In the genomic region with DNA sequence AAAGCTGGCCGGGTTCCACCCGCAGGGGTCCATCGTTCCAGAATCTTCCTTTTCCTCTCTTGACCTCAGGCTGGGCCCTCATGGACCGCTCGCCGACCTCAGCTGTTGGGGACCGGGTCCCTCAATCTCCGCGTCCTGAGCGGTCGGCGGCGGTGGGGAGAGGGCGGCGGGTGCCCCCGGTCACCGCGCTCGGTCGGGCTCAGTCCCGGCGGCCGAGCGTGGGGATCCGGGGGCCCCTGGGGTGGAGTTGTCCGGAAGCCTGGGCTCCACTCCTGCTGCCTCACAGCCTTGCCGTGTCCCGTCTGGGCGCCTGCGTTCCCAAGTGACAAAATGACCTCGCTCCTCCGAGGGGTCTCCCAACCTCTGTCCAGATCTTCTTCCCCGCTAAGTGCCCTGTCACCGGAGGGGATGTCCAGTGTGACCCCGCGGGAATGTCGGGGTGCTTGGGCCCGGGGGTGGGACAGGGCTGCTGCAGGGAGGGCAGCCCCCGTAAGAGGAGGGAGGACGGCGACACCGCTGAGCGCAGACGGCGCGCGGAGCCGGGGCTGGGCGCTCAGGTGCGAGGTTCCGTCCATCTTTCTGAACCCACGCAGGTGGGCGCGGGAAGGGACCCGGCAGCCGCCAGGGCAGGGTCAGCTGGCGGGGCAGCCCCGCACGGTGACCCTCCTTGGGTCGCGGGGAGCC, we compare ENCODE assay signal across 12 cellular contexts. TPM values are rescaled to one million over a fixed set of nuclear protein-coding genes. Genes with fewer than 3 reads are reported as not detected.
A peak's percentile ranks its signal among the peaks of the same experiment; 100 is the strongest.
DNase-seq lines count a peak whose midpoint lies in the region; ATAC-seq lines count a peak whose summit lies in the region.
"Had no signal": no experiment of that assay in that cellular context is flagged by ENCODE, and none has a peak within 500 bp of the region (broad histone marks: within the 10 kb centered on the region; RNA-seq: fewer than 3 reads in every experiment).

No MANE protein-coding gene starts in this region.

- H3K4me3 ChIP-seq in HUES6 (ENCODE audit: low read depth, low read length): peak overlapping the region; percentile 97
- H3K4me3 ChIP-seq in ectodermal cell (ENCODE audit: insufficient read depth, low read depth, low read length): peak overlapping the region; percentile 77

- peaks cover 7% of the 10 kb centered on the region for H3K4me1 Mint-ChIP-seq in memory B cell
- H3K4me1 Mint-ChIP-seq in stimulated activated effector memory CD8-positive, alpha-beta T cell treated with anti-CD3 and anti-CD28 coated beads, Interleukin-12 subunit alpha, Interleukin-12 subunit beta, amount 100 ng/mL, for 72 hours: peaks cover 10% of the 10 kb centered on the region

- no peaks in the 10 kb centered on the region for H3K9me3 Mint-ChIP-seq in memory B cell
- H3K9me3 Mint-ChIP-seq in stimulated activated effector memory CD8-positive, alpha-beta T cell treated with anti-CD3 and anti-CD28 coated beads, Interleukin-12 subunit alpha, Interleukin-12 subunit beta, amount 100 ng/mL, for 72 hours: no peaks in the 10 kb centered on the region
- H3K9me3 Mint-ChIP-seq: activated CD8-positive, alpha-beta T cell treated with anti-CD3 and anti-CD28 coated beads for 36 hours had no signal

- no peaks in the 10 kb centered on the region for H3K36me3 Mint-ChIP-seq in memory B cell
- H3K36me3 Mint-ChIP-seq in stimulated activated effector memory CD8-positive, alpha-beta T cell treated with anti-CD3 and anti-CD28 coated beads, Interleukin-12 subunit alpha, Interleukin-12 subunit beta, amount 100 ng/mL, for 72 hours: no peaks in the 10 kb centered on the region
- H3K36me3 Mint-ChIP-seq: CD4-positive, alpha-beta memory T cell had no signal

- peak overlapping the region; percentile 47 for H3K4me3 Mint-ChIP-seq in memory B cell
- no peak overlapping the region for H3K4me3 Mint-ChIP-seq in stimulated activated effector memory CD8-positive, alpha-beta T cell treated with anti-CD3 and anti-CD28 coated beads, Interleukin-12 subunit alpha, Interleukin-12 subunit beta, amount 100 ng/mL, for 72 hours
- H3K4me3 Mint-ChIP-seq: activated CD8-positive, alpha-beta T cell treated with anti-CD3 and anti-CD28 coated beads for 36 hours had no signal

- no peak for ATAC-seq in memory B cell (ENCODE audit: low read depth)
- peak; percentile 36 for ATAC-seq in stimulated activated effector memory CD8-positive, alpha-beta T cell treated with anti-CD3 and anti-CD28 coated beads, Interleukin-12 subunit alpha, Interleukin-12 subunit beta, amount 100 ng/mL, for 72 hours
- ATAC-seq in GM21576 (IDR thresholded peaks at IDR 0.05; ENCODE audit: unreplicated experiment): no peak
- no peak for ATAC-seq in GM18511 (IDR thresholded peaks at IDR 0.05; ENCODE audit: unreplicated experiment)

- no peak overlapping the region for H3K27ac Mint-ChIP-seq in memory B cell
- no peak overlapping the region for H3K27ac Mint-ChIP-seq in stimulated activated effector memory CD8-positive, alpha-beta T cell treated with anti-CD3 and anti-CD28 coated beads, Interleukin-12 subunit alpha, Interleukin-12 subunit beta, amount 100 ng/mL, for 72 hours
- H3K27ac Mint-ChIP-seq: activated CD8-positive, alpha-beta T cell treated with anti-CD3 and anti-CD28 coated beads for 36 hours; CD4-positive, alpha-beta memory T cell had no signal

- H3K27me3 Mint-ChIP-seq in memory B cell: peaks cover 18% of the 10 kb centered on the region

- H3K9me3 ChIP-seq in HUES6 (ENCODE audit: control insufficient read depth, insufficient read depth, low read depth, low read length) (no peaks in the 10 kb centered on the region), ectodermal cell (ENCODE audit: control insufficient read depth, low read length) (no peaks in the 10 kb centered on the region)

- no peak overlapping the region for H3K27ac ChIP-seq in HUES6 (ENCODE audit: low read depth, low read length)
- H3K27ac ChIP-seq in ectodermal cell (ENCODE audit: insufficient read depth, low read depth, low read length, poor library complexity, severe bottlenecking): no peak overlapping the region

- DNase-seq in memory B cell (ENCODE audit: low spot score in 2 of 2): no peak
- DNase-seq in stimulated activated effector memory CD8-positive, alpha-beta T cell treated with anti-CD3 and anti-CD28 coated beads, Interleukin-12 subunit alpha, Interleukin-12 subunit beta, amount 100 ng/mL, for 72 hours (ENCODE audit: low spot score in 2 of 2): no peak
- no peak for DNase-seq in MV-4-11 (lab: John Stamatoyannopoulos, UW)
- DNase-seq: activated CD8-positive, alpha-beta T cell treated with anti-CD3 and anti-CD28 coated beads for 36 hours; activated naive CD4-positive, alpha-beta T cell; CD4-positive, alpha-beta memory T cell; stimulated activated CD4-positive, alpha-beta T cell treated with anti-CD3 and anti-CD28 coated beads, Interleukin-2, amount 100 ng/mL, for 48 hours; stimulated activated naive CD4-positive, alpha-beta T cell treated with Interleukin-2 at 50 U/mL for 16 hours had no signal

- H3K4me1 ChIP-seq in HUES6 (ENCODE audit: control insufficient read depth, insufficient read depth, low read length) (peaks cover 12% of the 10 kb centered on the region; the same call in 1 of the 2 replicates), ectodermal cell (ENCODE audit: control insufficient read depth, insufficient read depth, low read length) (peaks cover 38% of the 10 kb centered on the region)

- peaks cover 23% of the 10 kb centered on the region for H3K27me3 ChIP-seq in HUES6 (ENCODE audit: control insufficient read depth, insufficient read depth, low read length)
- H3K27me3 ChIP-seq in ectodermal cell (ENCODE audit: control insufficient read depth, insufficient read depth, low read length, poor library complexity, severe bottlenecking): peaks cover 12% of the 10 kb centered on the region

- H3K9ac ChIP-seq in HUES6 (ENCODE audit: low read length): peak overlapping the region; percentile 47

- 12 to 17% methylated on average over 61 of the region's 61 CpGs for WGBS in ectodermal cell, 2 experiments

- H3K36me3 ChIP-seq in HUES6 (ENCODE audit: control insufficient read depth, insufficient read depth, low read length) (no peaks in the 10 kb centered on the region), ectodermal cell (ENCODE audit: control insufficient read depth, insufficient read depth, low read length) (no peaks in the 10 kb centered on the region)

RNA-seq across cellular contexts. Expression of gene E2F6, which starts 16.0 kb away (rescaled TPM):
- polyA plus RNA-seq in ectodermal cell (2013, experiment 1 of 4): 39.0 TPM
- 40.8 TPM for polyA plus RNA-seq in ectodermal cell (2013, experiment 2 of 4)
- polyA plus RNA-seq in ectodermal cell (2013, experiment 3 of 4): 30.1 TPM
- 34.0 TPM for polyA plus RNA-seq in ectodermal cell (2013, experiment 4 of 4)

RNA-seq across cellular contexts. Expression of gene GREB1, which starts 51.9 kb away (rescaled TPM):
- 57.5 TPM for polyA plus RNA-seq in ectodermal cell (2013, experiment 1 of 4)
- polyA plus RNA-seq in ectodermal cell (2013, experiment 2 of 4): 79.8 TPM
- polyA plus RNA-seq in ectodermal cell (2013, experiment 3 of 4): 31.1 TPM
- polyA plus RNA-seq in ectodermal cell (2013, experiment 4 of 4): 42.3 TPM
- polyA plus RNA-seq: CD4-positive, alpha-beta memory T cell had no signal
